Comparison of ENCODE assay signal across 18 cellular contexts in genomic region chr7:98848918-98849317, GRCh38. TPM values are rescaled to one million over a fixed set of nuclear protein-coding genes. Genes with fewer than 3 reads are reported as not detected.
DNase-seq lines count a peak whose midpoint lies in the region; ATAC-seq, FAIRE-seq and TF ChIP-seq lines count a peak whose summit lies in the region.
"Had no signal": no experiment of that assay in that cellular context is flagged by ENCODE, and none has a peak within 500 bp of the region (broad histone marks: within the 10 kb centered on the region; RNA-seq: fewer than 3 reads in every experiment).

No MANE protein-coding gene starts in this region.

- TF ChIP-seq CTCF in HCT116 (IDR thresholded peaks at IDR 0.05 in 2 of 3, conservative IDR thresholded peaks at IDR 0.05 in 1 of 3; ENCODE audit: borderline replicate concordance in 1 of 3, insufficient read depth in 1 of 3, low read depth in 2 of 3, low read length in 2 of 3) (no peak), HEK293 (tag by site-specific recombination; IDR thresholded peaks at IDR 0.05) (no peak), GM12878 (IDR thresholded peaks at IDR 0.05 in 2 of 3, conservative IDR thresholded peaks at IDR 0.05 in 1 of 3; ENCODE audit: control insufficient read depth in 2 of 3, extremely low read depth in 1 of 3, insufficient read depth in 1 of 3, low read depth in 3 of 3, low read length in 3 of 3) (no peak), Peyer's patch (IDR thresholded peaks at IDR 0.05) (no peak)

- no peak overlapping the region for H3K9ac ChIP-seq in HCT116 (ENCODE audit: low read length)
- no peak overlapping the region for H3K9ac ChIP-seq in GM12878 (ENCODE audit: control insufficient read depth, insufficient read depth, low read length)

- 32% methylated on average over 3 of the region's 3 CpGs for WGBS in GM12878 (ENCODE audit: insufficient coverage, insufficient replicate concordance, low lambda C conversion rate, missing lambda C conversion rate)

- CTCF ChIA-PET in HCT116 (lab: Charles Lee): no interaction called here
- CTCF ChIA-PET in HEK293 (lab: Yijun Ruan, JAX): interaction anchor here (0.8 kb wide), 1 partner anchor 8 kb away, joined by 6 read pairs; no protein-coding TSS in a partner anchor
- CTCF ChIA-PET in GM12878 (lab: Yijun Ruan, JAX): interaction anchor here (0.7 to 0.8 kb wide), 2 partner anchors 12 to 17 kb away, joined by 3 to 4 read pairs; no protein-coding TSS in a partner anchor

- H3K9me3 ChIP-seq in HCT116 (ENCODE audit: control insufficient read depth in 1 of 2, insufficient read depth in 1 of 2, low read depth in 1 of 2, low read length in 2 of 2): peaks cover 0 to 15% of the 10 kb centered on the region in 2 experiments; a peak in 1 of 4 replicates
- no peaks in the 10 kb centered on the region for H3K9me3 ChIP-seq in HEK293 (ENCODE audit: control insufficient read depth, insufficient read depth, low read depth, low read length)
- no peaks in the 10 kb centered on the region for H3K9me3 ChIP-seq in GM12878 (replicated peaks; ENCODE audit: control insufficient read depth, insufficient read depth, low read length)
- no peaks in the 10 kb centered on the region for H3K9me3 ChIP-seq in Peyer's patch
- H3K9me3 ChIP-seq: HAP-1 had no signal

- no TSS peak for BruUV-seq in HCT116 (replicated peaks; lab: Mats Ljungman, UMichigan)
- BruUV-seq in GM12878 (replicated peaks; lab: Mats Ljungman, UMichigan): no TSS peak

- H4K20me1 ChIP-seq in HCT116 (ENCODE audit: insufficient read depth) (no peaks in the 10 kb centered on the region), GM12878 (ENCODE audit: control insufficient read depth, insufficient read depth) (no peaks in the 10 kb centered on the region)

- in situ Hi-C loops in GM12878 (cut with MboI): no loop called here

- H3K27me3 ChIP-seq in HCT116 (ENCODE audit: insufficient read depth, low read length) (no peaks in the 10 kb centered on the region), GM12878 (replicated peaks in 1 of 2; ENCODE audit: control insufficient read depth in 2 of 2, insufficient read depth in 2 of 2, low read length in 1 of 2) (peaks cover 0 to 2% of the 10 kb centered on the region in 2 experiments; a peak in 1 of 4 replicates), Peyer's patch (no peaks in the 10 kb centered on the region)

- no peak overlapping the region for H3K27ac ChIP-seq in HCT116 (ENCODE audit: low read depth, low read length)
- H3K27ac ChIP-seq in HEK293 (ENCODE audit: extremely low read depth, low read depth, low read length): no peak overlapping the region
- no peak overlapping the region for H3K27ac ChIP-seq in GM12878 (ENCODE audit: control insufficient read depth, insufficient read depth)
- H3K27ac ChIP-seq in Peyer's patch: no peak overlapping the region

- SMC1A ChIA-PET in GM12878 (lab: Charles Lee; ENCODE audit: uncharacterized antibody, unreplicated experiment): no interaction called here

- POLR2A ChIA-PET in HCT116 (lab: Charles Lee) (no interaction called here), HEK293 (lab: Yijun Ruan, JAX) (no interaction called here), GM12878 (lab: Charles Lee) (no interaction called here)

- TF ChIP-seq POLR2A in HCT116 (IDR thresholded peaks at IDR 0.05; ENCODE audit: borderline replicate concordance, extremely low read depth, insufficient read depth, insufficient read length): no peak
- TF ChIP-seq POLR2A in GM12878 (IDR thresholded peaks at IDR 0.05; ENCODE audit: low read depth, low read length): no peak
- no peak for TF ChIP-seq POLR2A in Peyer's patch (IDR thresholded peaks at IDR 0.05)

- H2AFZ ChIP-seq in HCT116 (ENCODE audit: low read depth, low read length, poor library complexity, severe bottlenecking) (no peak overlapping the region), GM12878 (ENCODE audit: control insufficient read depth, low read depth, low read length) (no peak overlapping the region)

- DNase-seq in HCT116 (ENCODE audit: low read depth, low spot score): no peak
- DNase-seq in GM12878 (ENCODE audit: low read depth, low spot score): no peak
- DNase-seq in Peyer's patch: no peak
- DNase-seq: C1 segment of cervical spinal cord; Calu3; CD4-positive, alpha-beta memory T cell; COR-L47; DMS53; DMS79 treated with DMSO at 0.1 percent for 48 hours; GF-D8; GOT3 had no signal

- H3K4me1 ChIP-seq in HCT116 (ENCODE audit: control insufficient read depth in 1 of 2, insufficient read depth in 2 of 2, low read length in 2 of 2) (peaks cover 4 to 14% of the 10 kb centered on the region in 2 experiments; a peak in 3 of 4 replicates), HEK293 (ENCODE audit: control insufficient read depth, insufficient read depth, low read length) (no peaks in the 10 kb centered on the region; the same call in 1 of the 2 replicates), GM12878 (ENCODE audit: control insufficient read depth, insufficient read depth, low read length) (no peaks in the 10 kb centered on the region), Peyer's patch (no peaks in the 10 kb centered on the region)
- H3K4me1 ChIP-seq: HAP-1 had no signal

- TF ChIP-seq RAD21 in HCT116 (IDR thresholded peaks at IDR 0.05; ENCODE audit: low read depth) (no peak), GM12878 (IDR thresholded peaks at IDR 0.05; ENCODE audit: insufficient read depth, low read depth, low read length) (no peak)

- RAD21 ChIA-PET in HCT116 (lab: Charles Lee; ENCODE audit: low non-redundant PET in 1 of 2, low total read pairs in 2 of 2, uncharacterized antibody in 2 of 2, unreplicated experiment in 2 of 2): no interaction called here
- RAD21 ChIA-PET in GM12878 (lab: Charles Lee; ENCODE audit: unreplicated experiment): no interaction called here

- no peaks in the 10 kb centered on the region for H3K9me2 ChIP-seq in HCT116 (ENCODE audit: insufficient read depth)

- no peak for FAIRE-seq in GM12878 (lab: Jason Lieb, UNC)
- FAIRE-seq: GM12892, H54 had no signal

- ATAC-seq in HCT116 (no peak), GM12878 (no peak), HG03469 (IDR thresholded peaks at IDR 0.05; ENCODE audit: unreplicated experiment) (no peak), HG03175 (IDR thresholded peaks at IDR 0.05; ENCODE audit: unreplicated experiment) (no peak)

- intact Hi-C loops in HCT116 (cut with micrococcal nuclease) (no loop called here), GM12878 (cut with micrococcal nuclease; ENCODE audit: unreplicated experiment) (no loop called here)

- H3K36me3 ChIP-seq in HCT116 (ENCODE audit: control insufficient read depth in 1 of 2, insufficient read depth in 2 of 2, low read length in 2 of 2): no peaks in the 10 kb centered on the region
- no peaks in the 10 kb centered on the region; a peak in 1 of 3 replicates for H3K36me3 ChIP-seq in HEK293 (ENCODE audit: control insufficient read depth in 2 of 2, insufficient read depth in 1 of 2, low read length in 2 of 2)
- H3K36me3 ChIP-seq in GM12878 (ENCODE audit: control insufficient read depth in 2 of 2, insufficient read depth in 2 of 2, low read length in 1 of 2): no peaks in the 10 kb centered on the region
- no peaks in the 10 kb centered on the region for H3K36me3 ChIP-seq in Peyer's patch
- H3K36me3 ChIP-seq: HAP-1 had no signal

- H3K79me2 ChIP-seq in HCT116 (ENCODE audit: insufficient read depth, low read length): no peaks in the 10 kb centered on the region
- H3K79me2 ChIP-seq in GM12878 (ENCODE audit: control insufficient read depth, insufficient read depth, low read length): no peaks in the 10 kb centered on the region

- no peak for TF ChIP-seq EP300 in GM12878 (IDR thresholded peaks at IDR 0.05; ENCODE audit: borderline replicate concordance in 1 of 2, control insufficient read depth in 1 of 2, low read depth in 2 of 2, low read length in 2 of 2)

- H3K4me3 ChIP-seq in HCT116 (replicated peaks in 1 of 2; ENCODE audit: low read depth in 1 of 2, low read length in 2 of 2) (no peak overlapping the region), HEK293 (ENCODE audit: low read depth, low read length) (no peak overlapping the region), GM12878 (no peak overlapping the region), Peyer's patch (no peak overlapping the region)
- H3K4me3 ChIP-seq: HAP-1 had no signal

- H3K4me2 ChIP-seq in HCT116 (ENCODE audit: low read length) (no peak overlapping the region), GM12878 (ENCODE audit: control insufficient read depth, insufficient read depth) (no peak overlapping the region)

RNA-seq across cellular contexts. Expression of gene TMEM130, which starts 20.9 kb away (rescaled TPM):
- total RNA-seq in HCT116 (2021; ENCODE audit: unreplicated experiment): not detected
- polyA plus RNA-seq in HCT116 (2012): 0.09 and 0.20 TPM in 2 replicates
- not detected in 2 replicates for total RNA-seq in GM12878 (2013; cell fraction: nucleolus; rRNA removed)
- total RNA-seq in GM12878 (2014; rRNA removed): 0.11 TPM in 1 of 2 replicates, not detected in the other
- not detected in 2 replicates for total RNA-seq in GM12878 (2014; rRNA removed; fragmentation: Illumina TruSeq; extraction: Trizol)
- total RNA-seq in GM12878 (2021): not detected in 2 replicates
- not detected for polyA plus RNA-seq in GM12878 (2011; ENCODE audit: low read depth)
- polyA plus RNA-seq in GM12878 (2011; rRNA removed): 0.06 and 0.15 TPM in 2 replicates
- 0.37 and 0.46 TPM in 2 replicates for polyA plus RNA-seq in GM12878 (2011; cell fraction: cytosol; rRNA removed)
- 0.28 and 1.0 TPM in 2 replicates for polyA plus RNA-seq in GM12878 (2011; cell fraction: nucleus; rRNA removed)
- 0.14 TPM in 1 of 2 replicates, not detected in the other for polyA plus RNA-seq in GM12878 (2012)
- polyA plus RNA-seq in GM12878 (2014; fragmentation: Illumina TruSeq; extraction: Trizol): 0.04 TPM in 1 of 2 replicates, not detected in the other
- polyA plus RNA-seq in GM12878 (2014; fragmentation: Nextera tagmentation; extraction: Ambion mirVana): not detected
- polyA plus RNA-seq in GM12878 (2014; rRNA removed): not detected in 2 replicates
- not detected for polyA plus RNA-seq in GM12878 (2016; fragmentation: Nextera tagmentation; extraction: Ambion mirVana)
- polyA minus RNA-seq in GM12878 (2011; rRNA and poly(A)+ RNA removed): 0.05 and 0.15 TPM in 2 replicates
- not detected in 2 replicates for polyA minus RNA-seq in GM12878 (2011; cell fraction: cytosol; rRNA and poly(A)+ RNA removed)
- under 0.01 TPM in 1 of 2 replicates, not detected in the other for polyA minus RNA-seq in GM12878 (2011; cell fraction: nucleus; rRNA and poly(A)+ RNA removed)
- 1 to 10 TPM in 1 of 4 donors, not detected in 3; 1.6 TPM for total RNA-seq in Peyer's patch
- total RNA-seq: A673; Calu3; CD4-positive, alpha-beta memory T cell had no signal
- polyA plus RNA-seq: CD4-positive, alpha-beta memory T cell had no signal

RNA-seq across cellular contexts. Expression of gene TRRAP, which starts 29.4 kb away (rescaled TPM):
- total RNA-seq in HCT116 (2021; ENCODE audit: unreplicated experiment): 44.5 TPM
- 23.9 and 25.2 TPM in 2 replicates for polyA plus RNA-seq in HCT116 (2012)
- 72.0 and 84.3 TPM in 2 replicates for total RNA-seq in GM12878 (2013; cell fraction: nucleolus; rRNA removed)
- 11.7 and 14.9 TPM in 2 replicates for total RNA-seq in GM12878 (2014; rRNA removed)
- 5.7 and 7.2 TPM in 2 replicates for total RNA-seq in GM12878 (2014; rRNA removed; fragmentation: Illumina TruSeq; extraction: Trizol)
- total RNA-seq in GM12878 (2021): 35.0 and 39.3 TPM in 2 replicates
- 10.7 TPM for polyA plus RNA-seq in GM12878 (2011; ENCODE audit: low read depth)
- polyA plus RNA-seq in GM12878 (2011; rRNA removed): 5.4 and 11.2 TPM in 2 replicates
- polyA plus RNA-seq in GM12878 (2011; cell fraction: cytosol; rRNA removed): 15.9 and 20.8 TPM in 2 replicates
- 71.5 and 188 TPM in 2 replicates for polyA plus RNA-seq in GM12878 (2011; cell fraction: nucleus; rRNA removed)
- 15.5 and 19.4 TPM in 2 replicates for polyA plus RNA-seq in GM12878 (2012)
- 13.6 and 21.3 TPM in 2 replicates for polyA plus RNA-seq in GM12878 (2014; fragmentation: Illumina TruSeq; extraction: Trizol)
- 1 to 10 TPM; 1.1 to 1.7 TPM for polyA plus RNA-seq in GM12878 (2014; fragmentation: Nextera tagmentation; extraction: Ambion mirVana)
- polyA plus RNA-seq in GM12878 (2014; rRNA removed): 18.2 and 21.4 TPM in 2 replicates
- polyA plus RNA-seq in GM12878 (2016; fragmentation: Nextera tagmentation; extraction: Ambion mirVana): 1 to 10 TPM; 4.5 to 5.6 TPM
- polyA minus RNA-seq in GM12878 (2011; rRNA and poly(A)+ RNA removed): 42.1 and 43.5 TPM in 2 replicates
- polyA minus RNA-seq in GM12878 (2011; cell fraction: cytosol; rRNA and poly(A)+ RNA removed): 19.9 and 21.8 TPM in 2 replicates
- polyA minus RNA-seq in GM12878 (2011; cell fraction: nucleus; rRNA and poly(A)+ RNA removed): 52.5 and 131 TPM in 2 replicates
- total RNA-seq in Peyer's patch: 10 to 100 TPM; 39.2 to 62.3 (median 57.8) TPM
